ENCODE assay signal across 14 cellular contexts in the genomic region with DNA sequence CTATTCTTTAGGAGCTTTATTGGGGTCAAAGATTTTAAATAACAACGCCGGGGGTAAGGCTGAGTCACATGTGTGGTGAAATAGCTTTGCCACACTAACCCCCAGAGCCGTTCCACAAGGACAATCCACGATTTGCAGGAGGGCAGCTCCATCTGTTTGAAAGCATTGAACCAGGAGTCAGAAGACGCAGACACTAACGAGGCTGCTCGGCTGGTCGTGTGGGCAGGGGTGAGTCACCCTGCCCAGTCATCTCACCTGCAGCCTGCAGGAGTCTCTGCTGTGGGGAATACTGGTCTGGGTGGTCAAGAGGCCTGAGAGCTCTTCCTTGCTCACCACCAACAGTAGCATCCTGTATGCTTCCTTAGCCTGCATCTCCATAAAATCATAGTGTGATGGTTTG.
DNase-seq lines count a peak whose midpoint lies in the region; ATAC-seq and TF ChIP-seq lines count a peak whose summit lies in the region.
"Had no signal": no experiment of that assay in that cellular context is flagged by ENCODE, and none has a peak within 500 bp of the region (broad histone marks: within the 10 kb centered on the region; RNA-seq: fewer than 3 reads in every experiment).

No MANE protein-coding gene starts in this region.

- no peak overlapping the region for H2AFZ ChIP-seq in trophoblast cell (ENCODE audit: insufficient read depth, low read length, poor library complexity)
- no peak overlapping the region for H2AFZ ChIP-seq in mesenchymal stem cell (ENCODE audit: low read depth, low read length)

- WGBS in trophoblast cell (ENCODE audit: extremely low coverage, insufficient coverage, insufficient read length) = no CpG with 5 or more reads among the region's 8 CpGs
- WGBS in mesenchymal stem cell = 61% methylated on average over 8 of the region's 8 CpGs

- POLR2A ChIA-PET in activated CD8-positive, alpha-beta T cell treated with anti-CD3 and anti-CD28 coated beads for 36 hours (lab: Charles Lee) = interaction anchor here (0.8 to 1.4 kb wide), 2 partner anchors 13 to 18 kb away, joined by 3 to 4 read pairs; no protein-coding TSS in a partner anchor
- POLR2A ChIA-PET in activated CD8-positive, alpha-beta T cell treated with anti-CD3 and anti-CD28 coated beads, Interleukin-2, amount 10 ng/mL, durations not matched to agents 7 days and 5 days (lab: Charles Lee) = no interaction called here

- H3K79me2 ChIP-seq in trophoblast cell (ENCODE audit: control insufficient read depth, insufficient read depth, low read length, poor library complexity) = no peaks in the 10 kb centered on the region

- TF ChIP-seq CTCF in activated CD8-positive, alpha-beta T cell treated with anti-CD3 and anti-CD28 coated beads for 36 hours (IDR thresholded peaks at IDR 0.05) = no peak

- H3K79me1 ChIP-seq in trophoblast cell (ENCODE audit: low read length) (no peaks in the 10 kb centered on the region), mesenchymal stem cell (replicated peaks; ENCODE audit: low read length, poor library complexity, severe bottlenecking) (no peaks in the 10 kb centered on the region)

- no peak overlapping the region for H4K12ac ChIP-seq in trophoblast cell (ENCODE audit: low read depth, low read length)

- H3K4me3 Mint-ChIP-seq in activated CD8-positive, alpha-beta T cell treated with anti-CD3 and anti-CD28 coated beads for 36 hours = no peak overlapping the region
- H3K4me3 Mint-ChIP-seq in activated CD8-positive, alpha-beta T cell treated with anti-CD3 and anti-CD28 coated beads, Interleukin-2, amount 10 ng/mL, durations not matched to agents 7 days and 5 days = no peak overlapping the region
- H3K4me3 Mint-ChIP-seq: activated T-helper 1 cell treated with anti-CD3 and anti-CD28 coated beads, Interleukin-12 subunit alpha, Interleukin-12 subunit beta, Interleukin-2, Interleukin-4 antibody, amounts not matched to agents 30 ng/mL and 10 ng/mL and 1 ng/mL, durations not matched to agents 14 hours and 24 hours and 36 hours had no signal

- H3K4me1 ChIP-seq in trophoblast cell (ENCODE audit: control insufficient read depth in 1 of 2, insufficient read depth in 2 of 2, low read length in 2 of 2) = peaks cover 0 to 2% of the 10 kb centered on the region in 2 experiments
- H3K4me1 ChIP-seq in effector memory CD4-positive, alpha-beta T cell (ENCODE audit: control insufficient read depth, insufficient read depth, low read length, poor library complexity, severe bottlenecking) = no peaks in the 10 kb centered on the region
- H3K4me1 ChIP-seq in mesenchymal stem cell (ENCODE audit: control insufficient read depth, insufficient read depth, low read depth, low read length) = peaks cover 18% of the 10 kb centered on the region
- H3K4me1 ChIP-seq: upper lobe of right lung had no signal

- H2BK5ac ChIP-seq in trophoblast cell (ENCODE audit: low read depth, low read length, poor library complexity) (no peak overlapping the region), mesenchymal stem cell (ENCODE audit: low read depth, low read length, poor library complexity, severe bottlenecking) (no peak overlapping the region)

- H4K8ac ChIP-seq in trophoblast cell (ENCODE audit: low read depth, low read length) (no peak overlapping the region), mesenchymal stem cell (ENCODE audit: low read length) (no peak overlapping the region)

- H3K4me2 ChIP-seq in trophoblast cell (ENCODE audit: low read length) = no peak overlapping the region
- H3K4me2 ChIP-seq in mesenchymal stem cell (ENCODE audit: low read length, poor library complexity, severe bottlenecking) = no peak overlapping the region

- intact Hi-C loops in activated CD8-positive, alpha-beta T cell treated with anti-CD3 and anti-CD28 coated beads for 36 hours (cut with micrococcal nuclease) = no loop called here

- CTCF ChIA-PET in activated CD8-positive, alpha-beta T cell treated with anti-CD3 and anti-CD28 coated beads for 36 hours (lab: Charles Lee) = interaction anchor here (0.8 to 3.9 kb wide), 2 partner anchors 18 to 22 kb away, joined by 3 to 14 read pairs; no protein-coding TSS in a partner anchor
- CTCF ChIA-PET in activated CD8-positive, alpha-beta T cell treated with anti-CD3 and anti-CD28 coated beads, Interleukin-2, amount 10 ng/mL, durations not matched to agents 7 days and 5 days (lab: Charles Lee) = interaction anchor here (1.0 to 2.8 kb wide), 3 partner anchors 13 to 133 kb away, joined by 3 to 10 read pairs (median 4); no protein-coding TSS in a partner anchor

- H2BK15ac ChIP-seq in mesenchymal stem cell (ENCODE audit: low read depth, poor library complexity, severe bottlenecking) = no peak overlapping the region

- DNase-seq in activated CD8-positive, alpha-beta T cell treated with anti-CD3 and anti-CD28 coated beads for 36 hours = peak; percentile 35
- no peak for DNase-seq in activated CD8-positive, alpha-beta T cell treated with anti-CD3 and anti-CD28 coated beads, Interleukin-2, amount 10 ng/mL, durations not matched to agents 7 days and 5 days
- DNase-seq in HT-29 (ENCODE audit: low spot score) (peak; percentile 20), amniotic epithelial cell (ENCODE audit: low read depth) (peak; percentile 24), trophoblast cell (peak; percentile 66 to 81), mesenchymal stem cell (no peak), RPMI8226 (no peak)
- DNase-seq in effector memory CD4-positive, alpha-beta T cell = no peak
- DNase-seq: NCI-H1092, NCI-H524, SHP77 treated with DMSO at 0.1 percent for 48 hours, upper lobe of right lung had no signal

- H3K18ac ChIP-seq in trophoblast cell (ENCODE audit: low read length) = no peak overlapping the region
- no peak overlapping the region for H3K18ac ChIP-seq in mesenchymal stem cell (ENCODE audit: low read depth in 1 of 2, low read length in 2 of 2)

- H3K9me3 Mint-ChIP-seq in activated CD8-positive, alpha-beta T cell treated with anti-CD3 and anti-CD28 coated beads for 36 hours = no peaks in the 10 kb centered on the region
- H3K9me3 Mint-ChIP-seq in activated CD8-positive, alpha-beta T cell treated with anti-CD3 and anti-CD28 coated beads, Interleukin-2, amount 10 ng/mL, durations not matched to agents 7 days and 5 days (ENCODE audit: insufficient read depth) = no peaks in the 10 kb centered on the region

- H3K4ac ChIP-seq in trophoblast cell (ENCODE audit: low read depth, low read length) (no peak overlapping the region), mesenchymal stem cell (ENCODE audit: low read depth in 1 of 2, low read length in 2 of 2) (no peak overlapping the region)

- H3K4me1 Mint-ChIP-seq in activated CD8-positive, alpha-beta T cell treated with anti-CD3 and anti-CD28 coated beads for 36 hours (ENCODE audit: low read depth) = peaks cover 35% of the 10 kb centered on the region
- H3K4me1 Mint-ChIP-seq in activated CD8-positive, alpha-beta T cell treated with anti-CD3 and anti-CD28 coated beads, Interleukin-2, amount 10 ng/mL, durations not matched to agents 7 days and 5 days (ENCODE audit: low read depth) = peaks cover 3% of the 10 kb centered on the region

- no peaks in the 10 kb centered on the region for H3K27me3 ChIP-seq in trophoblast cell (ENCODE audit: insufficient read depth, low read length)
- H3K27me3 ChIP-seq in effector memory CD4-positive, alpha-beta T cell (replicated peaks; ENCODE audit: control insufficient read depth, insufficient read depth, low read length, poor library complexity, severe bottlenecking) = no peaks in the 10 kb centered on the region
- H3K27me3 ChIP-seq in mesenchymal stem cell (ENCODE audit: control insufficient read depth in 1 of 2, insufficient read depth in 1 of 2, low read length in 2 of 2) = peaks cover under 1 to 5% of the 10 kb centered on the region in 2 experiments
- H3K27me3 ChIP-seq: upper lobe of right lung had no signal

- H2BK120ac ChIP-seq in trophoblast cell (ENCODE audit: insufficient read depth, low read length, poor library complexity) (no peak overlapping the region), mesenchymal stem cell (ENCODE audit: low read depth, low read length) (no peak overlapping the region)

- no peak overlapping the region for H3K23ac ChIP-seq in trophoblast cell (ENCODE audit: low read length)
- no peak overlapping the region for H3K23ac ChIP-seq in mesenchymal stem cell (ENCODE audit: low read length in 2 of 2)

- no peaks in the 10 kb centered on the region for H3K36me3 Mint-ChIP-seq in activated CD8-positive, alpha-beta T cell treated with anti-CD3 and anti-CD28 coated beads for 36 hours (ENCODE audit: low read depth)
- no peaks in the 10 kb centered on the region for H3K36me3 Mint-ChIP-seq in activated CD8-positive, alpha-beta T cell treated with anti-CD3 and anti-CD28 coated beads, Interleukin-2, amount 10 ng/mL, durations not matched to agents 7 days and 5 days (ENCODE audit: low read depth)

- H3K14ac ChIP-seq in trophoblast cell (ENCODE audit: low read length) (no peak overlapping the region), mesenchymal stem cell (ENCODE audit: low read length in 2 of 2) (no peak overlapping the region)

- H3K4me3 ChIP-seq in trophoblast cell (ENCODE audit: low read depth, low read length) (no peak overlapping the region), mesenchymal stem cell (ENCODE audit: insufficient read depth in 1 of 2, low read depth in 1 of 2, low read length in 2 of 2) (no peak overlapping the region)
- no peak overlapping the region for H3K4me3 ChIP-seq in effector memory CD4-positive, alpha-beta T cell (ENCODE audit: insufficient read depth, low read depth, low read length, poor library complexity, severe bottlenecking)
- H3K4me3 ChIP-seq: skin epidermis, upper lobe of right lung had no signal

- H3K27me3 Mint-ChIP-seq in activated CD8-positive, alpha-beta T cell treated with anti-CD3 and anti-CD28 coated beads for 36 hours = no peaks in the 10 kb centered on the region
- H3K27me3 Mint-ChIP-seq in activated CD8-positive, alpha-beta T cell treated with anti-CD3 and anti-CD28 coated beads, Interleukin-2, amount 10 ng/mL, durations not matched to agents 7 days and 5 days (ENCODE audit: low read depth) = no peaks in the 10 kb centered on the region

- H2AK5ac ChIP-seq in trophoblast cell (ENCODE audit: low read length) (no peak overlapping the region), mesenchymal stem cell (ENCODE audit: low read length, severe bottlenecking) (no peak overlapping the region)

- no peak overlapping the region for H3K27ac Mint-ChIP-seq in activated CD8-positive, alpha-beta T cell treated with anti-CD3 and anti-CD28 coated beads for 36 hours
- no peak overlapping the region for H3K27ac Mint-ChIP-seq in activated CD8-positive, alpha-beta T cell treated with anti-CD3 and anti-CD28 coated beads, Interleukin-2, amount 10 ng/mL, durations not matched to agents 7 days and 5 days
- H3K27ac Mint-ChIP-seq: activated T-helper 1 cell treated with anti-CD3 and anti-CD28 coated beads, Interleukin-12 subunit alpha, Interleukin-12 subunit beta, Interleukin-2, Interleukin-4 antibody, amounts not matched to agents 30 ng/mL and 10 ng/mL and 1 ng/mL, durations not matched to agents 14 hours and 24 hours and 36 hours had no signal

- H3K36me3 ChIP-seq in trophoblast cell (ENCODE audit: control insufficient read depth in 1 of 2, insufficient read depth in 2 of 2, low read length in 2 of 2) = no peaks in the 10 kb centered on the region
- H3K36me3 ChIP-seq in effector memory CD4-positive, alpha-beta T cell (ENCODE audit: control insufficient read depth, insufficient read depth, low read length) = no peaks in the 10 kb centered on the region
- H3K36me3 ChIP-seq in mesenchymal stem cell (ENCODE audit: control insufficient read depth in 1 of 2, insufficient read depth in 2 of 2, low read depth in 1 of 2, low read length in 2 of 2) = no peaks in the 10 kb centered on the region
- H3K36me3 ChIP-seq: upper lobe of right lung had no signal

- H3K27ac ChIP-seq in trophoblast cell (ENCODE audit: low read depth, low read length) (no peak overlapping the region), mesenchymal stem cell (ENCODE audit: low read length, poor library complexity, severe bottlenecking) (no peak overlapping the region)
- H3K27ac ChIP-seq in effector memory CD4-positive, alpha-beta T cell (ENCODE audit: insufficient read depth, low read length, poor library complexity, severe bottlenecking) = no peak overlapping the region
- H3K27ac ChIP-seq: skin epidermis, upper lobe of right lung had no signal

- peak; percentile 67 for ATAC-seq in activated CD8-positive, alpha-beta T cell treated with anti-CD3 and anti-CD28 coated beads for 36 hours
- no peak for ATAC-seq in activated CD8-positive, alpha-beta T cell treated with anti-CD3 and anti-CD28 coated beads, Interleukin-2, amount 10 ng/mL, durations not matched to agents 7 days and 5 days
- ATAC-seq: upper lobe of right lung had no signal

- H3K9ac ChIP-seq in trophoblast cell (ENCODE audit: low read length) = no peak overlapping the region
- H3K9ac ChIP-seq in mesenchymal stem cell (ENCODE audit: low read length) = no peak overlapping the region

- H2BK12ac ChIP-seq in trophoblast cell (ENCODE audit: low read length) (no peak overlapping the region), mesenchymal stem cell (ENCODE audit: low read length in 2 of 2) (no peak overlapping the region)

- H3K9me3 ChIP-seq in trophoblast cell (ENCODE audit: insufficient read depth, low read depth, low read length) (no peaks in the 10 kb centered on the region), mesenchymal stem cell (ENCODE audit: control insufficient read depth, low read length) (no peaks in the 10 kb centered on the region)
- no peaks in the 10 kb centered on the region for H3K9me3 ChIP-seq in effector memory CD4-positive, alpha-beta T cell (ENCODE audit: control insufficient read depth, low read length)
- H3K9me3 ChIP-seq: upper lobe of right lung had no signal

- no peak overlapping the region for H4K91ac ChIP-seq in trophoblast cell (ENCODE audit: low read depth, low read length)
- H4K91ac ChIP-seq in mesenchymal stem cell (ENCODE audit: low read length) = no peak overlapping the region

Comparison
In these comparisons a context has a peak if more than half of its experiments do, and no peak if none do; other contexts are left out.
1. DNase-seq: peak in activated CD8-positive, alpha-beta T cell treated with anti-CD3 and anti-CD28 coated beads for 36 hours (single experiment), HT-29 (single experiment), amniotic epithelial cell (single experiment) and trophoblast cell (2 of 2); none in activated CD8-positive, alpha-beta T cell treated with anti-CD3 and anti-CD28 coated beads, Interleukin-2, amount 10 ng/mL, durations not matched to agents 7 days and 5 days (single experiment), effector memory CD4-positive, alpha-beta T cell (0 of 3), mesenchymal stem cell (single experiment) and RPMI8226 (single experiment).